26 cellular contexts compared by ENCODE assay signal in genomic region chr4:116385583-116385982, GRCh38.
"Had no signal": no experiment of that assay in that cellular context is flagged by ENCODE, and none has a peak within 500 bp of the region (broad histone marks: within the 10 kb centered on the region; RNA-seq: fewer than 3 reads in every experiment).

No MANE protein-coding gene starts in this region.

- FAIRE-seq: small intestine, urothelium cell line had no signal

- H3K4me3 ChIP-seq: pancreas, psoas muscle, right lobe of liver, sigmoid colon, stomach, thoracic aorta, thyroid gland, tibial nerve, upper lobe of left lung, vagina had no signal

- H3K36me3 ChIP-seq: neutrophil, pancreas, right lobe of liver, sigmoid colon, stomach, thoracic aorta, thyroid gland, tibial nerve, upper lobe of left lung, vagina had no signal

- DNase-seq: naive thymus-derived CD8-positive, alpha-beta T cell; nephron progenitor cell; nucleus accumbens; pancreas; posterior cingulate gyrus; psoas muscle; right cardiac atrium; right lobe of liver; sigmoid colon; small intestine; stimulated activated CD4-positive, alpha-beta T cell treated with anti-CD3 and anti-CD28 coated beads, Interleukin-15, amount 100 ng/mL, for 24 hours; stimulated activated CD4-positive, alpha-beta T cell treated with anti-CD3 and anti-CD28 coated beads, Interleukin-2, amount 100 ng/mL, for 24 hours; stimulated activated CD4-positive, alpha-beta T cell treated with anti-CD3 and anti-CD28 coated beads, Interleukin-2, amount 100 ng/mL, for 48 hours; stimulated activated CD4-positive, alpha-beta T cell treated with anti-CD3 and anti-CD28 coated beads, Interleukin-4, amount 100 ng/mL, for 24 hours; stimulated activated naive B cell treated with anti-CD40 and anti-IgM and Interleukin-4, amounts not matched to agents 10 μg/mL and 1 μg/mL and 100 μg/mL, for 72 hours; stimulated activated naive CD4-positive, alpha-beta T cell treated with Interleukin-2 at 50 U/mL for 16 hours; stomach; thyroid gland; upper lobe of left lung had no signal

- H3K27ac ChIP-seq: neutrophil, pancreas, psoas muscle, right lobe of liver, sigmoid colon, stomach, thoracic aorta, thyroid gland, tibial nerve, upper lobe of left lung, vagina had no signal

- H3K27me3 ChIP-seq: neutrophil, pancreas, right lobe of liver, sigmoid colon, stomach, thyroid gland, tibial nerve, upper lobe of left lung, vagina had no signal

- H3K9me3 ChIP-seq: neutrophil, pancreas, psoas muscle, right lobe of liver, sigmoid colon, stomach, thoracic aorta, thyroid gland, tibial nerve, upper lobe of left lung, vagina had no signal

- H3K4me1 ChIP-seq: pancreas, psoas muscle, right lobe of liver, sigmoid colon, stomach, thyroid gland, tibial nerve, upper lobe of left lung, vagina had no signal

- ATAC-seq: naive thymus-derived CD8-positive, alpha-beta T cell; natural killer cell treated with Interleukin-12 subunit alpha and Interleukin-12 subunit beta and Interleukin-15 and Interleukin-18, amount 100 ng/mL, for 72 hours; pancreas; psoas muscle; right cardiac atrium; right lobe of liver; stimulated activated effector memory CD8-positive, alpha-beta T cell treated with anti-CD3 and anti-CD28 coated beads, Interleukin-12 subunit alpha, Interleukin-12 subunit beta, amount 100 ng/mL, for 72 hours; stimulated activated naive B cell treated with anti-CD40 and anti-IgM and Interleukin-4, amounts not matched to agents 10 μg/mL and 1 μg/mL and 100 μg/mL, for 72 hours had no signal
